In genomic region chr20:3203315-3204123, GRCh38 we compare ENCODE assay signal across 8 cellular contexts. TPM values are rescaled to one million over a fixed set of nuclear protein-coding genes. Genes with fewer than 3 reads are reported as not detected.
DNase-seq lines count a peak whose midpoint lies in the region; ATAC-seq, FAIRE-seq and TF ChIP-seq lines count a peak whose summit lies in the region.

No MANE protein-coding gene starts in this region.

- H3K9ac ChIP-seq in OCI-LY3 (ENCODE audit: low read length) (peak overlapping the region; percentile 95), iPS-15b (ENCODE audit: low read depth, low read length) (peak overlapping the region; percentile 92)

- DNase-seq in SHP77 (lab: John Stamatoyannopoulos, UW) (peak; percentile 42 to 55), SHP77 treated with DMSO at 0.1 percent for 48 hours (lab: John Stamatoyannopoulos, UW) (no peak), astrocyte of the cerebellum (ENCODE audit: low read depth) (no peak), small intestine (peak; percentile 45)

- ATAC-seq in HG03039 (IDR thresholded peaks at IDR 0.05; ENCODE audit: unreplicated experiment) (peak; percentile 13), GM18505 (IDR thresholded peaks at IDR 0.05; ENCODE audit: unreplicated experiment) (no peak)

- H2AFZ ChIP-seq in OCI-LY3 (ENCODE audit: low read depth, low read length) = 0 out of 2 replicates have a peak overlapping the region, but pooled peaks have one; percentile 85

- TF ChIP-seq CTCF in OCI-LY3 (IDR thresholded peaks at IDR 0.05; ENCODE audit: low read depth, low read length) (no peak), astrocyte of the cerebellum (IDR thresholded peaks at IDR 0.05; ENCODE audit: low read depth, low read length, missing control alignments) (no peak)

- TF ChIP-seq POLR2A in GM18505 (IDR thresholded peaks at IDR 0.05; ENCODE audit: borderline replicate concordance, extremely low read depth, insufficient read depth, insufficient read length) = no peak

- in situ Hi-C loops in astrocyte of the cerebellum (cut with HindIII; ENCODE audit: low sequenced_read_pairs) = no loop called here

- no peak for FAIRE-seq in small intestine (lab: Jason Lieb, UNC)

- H3K4me1 ChIP-seq in OCI-LY3 (ENCODE audit: low read length) (peaks cover 13% of the 10 kb centered on the region), iPS-15b (ENCODE audit: control insufficient read depth, insufficient read depth, low read length) (no peaks in the 10 kb centered on the region), small intestine (ENCODE audit: control insufficient read depth in 2 of 2, insufficient read depth in 1 of 2, low read depth in 1 of 2, low read length in 1 of 2) (peaks cover 0 to 3% of the 10 kb centered on the region in 2 donors)

- H3K4me2 ChIP-seq in OCI-LY3 (ENCODE audit: low read length) = peak overlapping the region; percentile 76

- H4K20me1 ChIP-seq in OCI-LY3 (ENCODE audit: insufficient read depth, low read length) = no peaks in the 10 kb centered on the region

- H3K27me3 ChIP-seq in OCI-LY3 (ENCODE audit: low read depth, low read length) = no peaks in the 10 kb centered on the region
- H3K27me3 ChIP-seq in iPS-15b (ENCODE audit: control insufficient read depth, insufficient read depth, low read length) = no peaks in the 10 kb centered on the region
- H3K27me3 ChIP-seq in small intestine (ENCODE audit: control insufficient read depth in 2 of 2, insufficient read depth in 2 of 2, low read length in 2 of 2) = no peaks in the 10 kb centered on the region

- peaks cover 31% of the 10 kb centered on the region for H3K36me3 ChIP-seq in OCI-LY3 (replicated peaks; ENCODE audit: low read depth, low read length)
- H3K36me3 ChIP-seq in iPS-15b (ENCODE audit: control insufficient read depth, insufficient read depth, low read length) = peaks cover 15% of the 10 kb centered on the region
- peaks cover 0 to 10% of the 10 kb centered on the region in 2 donors for H3K36me3 ChIP-seq in small intestine (ENCODE audit: control insufficient read depth in 2 of 2, insufficient read depth in 2 of 2, low read length in 2 of 2)

- H3K9me3 ChIP-seq in OCI-LY3 (ENCODE audit: insufficient read depth, low read length) (no peaks in the 10 kb centered on the region), iPS-15b (ENCODE audit: control insufficient read depth, insufficient read depth, low read length) (no peaks in the 10 kb centered on the region), small intestine (ENCODE audit: control insufficient read depth, low read depth) (no peaks in the 10 kb centered on the region)

- H3K4me3 ChIP-seq in OCI-LY3 (ENCODE audit: low read length) (peak overlapping the region; percentile 89), astrocyte of the cerebellum (ENCODE audit: low read depth, low read length) (peak overlapping the region; percentile 73), iPS-15b (ENCODE audit: low read depth, low read length) (peak overlapping the region; percentile 94), small intestine (ENCODE audit: low read depth in 1 of 2, low read length in 2 of 2) (peak overlapping the region; percentile 73 to 80)

- WGBS in small intestine, 3 donors = 3 to 11% (median 7%) methylated on average over 27 to 31 of the region's 31 CpGs

- peaks cover 29% of the 10 kb centered on the region for H3K79me2 ChIP-seq in OCI-LY3 (ENCODE audit: low read length)

- H3K27ac ChIP-seq in OCI-LY3 (ENCODE audit: low read length) (peak overlapping the region; percentile 72), small intestine (ENCODE audit: low read depth in 1 of 2, low read length in 1 of 2) (peak overlapping the region; percentile 77 to 86)

RNA-seq across cellular contexts. Expression of gene DDRGK1, which starts 1.0 kb away (rescaled TPM):
- 10 to 100 TPM; 37.1 to 96.9 (median 55.1) TPM for polyA plus RNA-seq in small intestine

RNA-seq across cellular contexts. Expression of gene ITPA, which starts 5.8 kb away (rescaled TPM):
- polyA plus RNA-seq in small intestine = 10 to 100 TPM; 67.6 to 97.0 (median 71.8) TPM

RNA-seq across cellular contexts. Expression of gene LZTS3, which starts 30.2 kb away (rescaled TPM):
- 10 to 100 TPM in 1 of 3 donors, 1 to 10 TPM in 2; 7.3 to 19.9 (median 8.9) TPM for polyA plus RNA-seq in small intestine

RNA-seq across cellular contexts. Expression of gene SLC4A11, which starts 35.5 kb away (rescaled TPM):
- under 1 TPM; 0.27 to 0.57 (median 0.45) TPM for polyA plus RNA-seq in small intestine

RNA-seq across cellular contexts. Expression of gene FASTKD5, which starts 43.9 kb away (rescaled TPM):
- 10 to 100 TPM; 11.3 to 13.7 (median 12.5) TPM for polyA plus RNA-seq in small intestine

Comparison
In these comparisons a context has a peak if more than half of its experiments do, and no peak if none do; other contexts are left out.
1. DNase-seq: peak in SHP77 (2 of 2) and small intestine (single experiment); none in SHP77 treated with DMSO at 0.1 percent for 48 hours (single experiment) and astrocyte of the cerebellum (single experiment).
2. Peak in every context shown above with its lines, with median percentiles within 50 percentile points of each other: H3K4me3 ChIP-seq.